Comparison of ENCODE assay signal across 12 cellular contexts in the genomic region with DNA sequence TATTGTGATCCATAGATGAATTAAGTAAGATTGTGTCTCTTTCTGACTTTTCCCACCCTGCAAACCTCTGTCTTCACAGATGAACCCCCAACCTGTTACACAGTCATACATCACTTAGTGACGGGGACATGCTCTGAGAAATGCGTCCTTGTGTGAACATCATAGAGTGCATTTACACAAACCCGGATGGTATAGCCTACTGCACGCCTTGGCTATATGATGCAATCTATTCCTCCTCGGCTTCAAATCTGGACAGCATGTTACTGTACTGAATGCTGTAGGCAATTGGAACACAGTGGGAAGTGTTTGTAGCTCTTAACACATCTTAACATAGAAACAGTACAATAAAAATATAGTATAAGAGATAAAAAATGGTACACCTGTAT. TPM values are rescaled to one million over a fixed set of nuclear protein-coding genes. Genes with fewer than 3 reads are reported as not detected.
DNase-seq lines count a peak whose midpoint lies in the region; ATAC-seq and TF ChIP-seq lines count a peak whose summit lies in the region.
"Had no signal": no experiment of that assay in that cellular context is flagged by ENCODE, and none has a peak within 500 bp of the region (broad histone marks: within the 10 kb centered on the region; RNA-seq: fewer than 3 reads in every experiment).

No MANE protein-coding gene starts in this region.

- peak overlapping the region; percentile 100 for H3K27ac Mint-ChIP-seq in CD4-positive, alpha-beta T cell
- peak overlapping the region; percentile 64 for H3K27ac Mint-ChIP-seq in activated CD8-positive, alpha-beta T cell treated with anti-CD3 and anti-CD28 coated beads, Interleukin-2, amount 10 ng/mL, durations not matched to agents 7 days and 5 days
- H3K27ac Mint-ChIP-seq: nephron progenitor cell had no signal

- no peaks in the 10 kb centered on the region for H3K36me3 Mint-ChIP-seq in CD4-positive, alpha-beta T cell (ENCODE audit: low read depth)
- H3K36me3 Mint-ChIP-seq in activated CD8-positive, alpha-beta T cell treated with anti-CD3 and anti-CD28 coated beads, Interleukin-2, amount 10 ng/mL, durations not matched to agents 7 days and 5 days (ENCODE audit: low read depth), result peaks cover 2% of the 10 kb centered on the region

- no peaks in the 10 kb centered on the region for H3K27me3 Mint-ChIP-seq in CD4-positive, alpha-beta T cell
- H3K27me3 Mint-ChIP-seq in activated CD8-positive, alpha-beta T cell treated with anti-CD3 and anti-CD28 coated beads, Interleukin-2, amount 10 ng/mL, durations not matched to agents 7 days and 5 days (ENCODE audit: low read depth), result no peaks in the 10 kb centered on the region

- no peaks in the 10 kb centered on the region for H3K9me3 ChIP-seq in CD4-positive, alpha-beta T cell (ENCODE audit: control insufficient read depth, low read length)
- H3K9me3 ChIP-seq: BE2C, heart right ventricle had no signal

- H3K4me3 Mint-ChIP-seq in CD4-positive, alpha-beta T cell, result peak overlapping the region; percentile 94
- H3K4me3 Mint-ChIP-seq in activated CD8-positive, alpha-beta T cell treated with anti-CD3 and anti-CD28 coated beads, Interleukin-2, amount 10 ng/mL, durations not matched to agents 7 days and 5 days, result peak overlapping the region; percentile 86
- H3K4me3 Mint-ChIP-seq: nephron progenitor cell had no signal

- no peak for TF ChIP-seq CTCF in CD4-positive, alpha-beta T cell (IDR thresholded peaks at IDR 0.05)

- POLR2A ChIA-PET in CD4-positive, alpha-beta T cell (lab: Charles Lee), result interaction anchor here (0.6 to 3.3 kb wide), 7 partner anchors 8 to 1429 kb away, joined by 3 to 54 read pairs (median 4); partner anchors contain the start of gene TESPA1
- POLR2A ChIA-PET in activated CD8-positive, alpha-beta T cell treated with anti-CD3 and anti-CD28 coated beads, Interleukin-2, amount 10 ng/mL, durations not matched to agents 7 days and 5 days (lab: Charles Lee), result interaction anchor here (1.3 to 3.0 kb wide), 4 partner anchors 8 to 738 kb away, joined by 3 to 15 read pairs (median 10); partner anchors contain the start of gene TESPA1

- CTCF ChIA-PET in CD4-positive, alpha-beta T cell (lab: Charles Lee), result interaction anchor here (0.7 to 11.2 kb wide), 11 partner anchors 9 to 289 kb away, joined by 3 to 182 read pairs (median 5); partner anchors contain the start of gene MUCL1
- CTCF ChIA-PET in activated CD8-positive, alpha-beta T cell treated with anti-CD3 and anti-CD28 coated beads, Interleukin-2, amount 10 ng/mL, durations not matched to agents 7 days and 5 days (lab: Charles Lee), result interaction anchor here (0.8 to 19.3 kb wide), 24 partner anchors 8 to 290 kb away, joined by 3 to 884 read pairs (median 12); partner anchors contain the start of genes MUCL1 and TESPA1

- H3K9me3 Mint-ChIP-seq in CD4-positive, alpha-beta T cell, result no peaks in the 10 kb centered on the region
- no peaks in the 10 kb centered on the region for H3K9me3 Mint-ChIP-seq in activated CD8-positive, alpha-beta T cell treated with anti-CD3 and anti-CD28 coated beads, Interleukin-2, amount 10 ng/mL, durations not matched to agents 7 days and 5 days (ENCODE audit: insufficient read depth)
- H3K9me3 Mint-ChIP-seq: nephron progenitor cell had no signal

- H3K27ac ChIP-seq in CD4-positive, alpha-beta T cell (ENCODE audit: low read depth, low read length), result peak overlapping the region; percentile 54
- H3K27ac ChIP-seq: coronary artery had no signal

- intact Hi-C loops in CD4-positive, alpha-beta T cell (cut with DNase I, micrococcal nuclease), result loop anchor here (2.0 to 10.0 kb wide), 6 partner anchors 35 to 397 kb away; partner anchors contain the start of gene MUCL1 (in 1 of the 2)

- H3K27me3 ChIP-seq in CD4-positive, alpha-beta T cell (ENCODE audit: control insufficient read depth, insufficient read depth, low read length), result no peaks in the 10 kb centered on the region
- H3K27me3 ChIP-seq: BE2C had no signal

- DNase-seq in CD4-positive, alpha-beta T cell, result no peak
- DNase-seq in activated CD8-positive, alpha-beta T cell treated with anti-CD3 and anti-CD28 coated beads, Interleukin-2, amount 10 ng/mL, durations not matched to agents 7 days and 5 days, result no peak
- no peak for DNase-seq in NCI-H2196 treated with DMSO at 0.1 percent for 48 hours (lab: John Stamatoyannopoulos, UW; ENCODE audit: unreplicated experiment)
- DNase-seq in kidney tubule cell (ENCODE audit: low spot score), result no peak
- DNase-seq in NCI-H1105 treated with DMSO at 0.1 percent for 48 hours (lab: John Stamatoyannopoulos, UW), result no peak
- DNase-seq in NCI-H1092 treated with DMSO at 0.1 percent for 48 hours (lab: John Stamatoyannopoulos, UW), result no peak
- DNase-seq: BE2C, heart right ventricle, nephron progenitor cell had no signal

- peaks cover 61% of the 10 kb centered on the region for H3K4me1 Mint-ChIP-seq in CD4-positive, alpha-beta T cell (ENCODE audit: low read depth)
- peaks cover 41% of the 10 kb centered on the region for H3K4me1 Mint-ChIP-seq in activated CD8-positive, alpha-beta T cell treated with anti-CD3 and anti-CD28 coated beads, Interleukin-2, amount 10 ng/mL, durations not matched to agents 7 days and 5 days (ENCODE audit: low read depth)

- ATAC-seq in CD4-positive, alpha-beta T cell (ENCODE audit: poor library complexity), result peak; percentile 45
- ATAC-seq in GM19035 (IDR thresholded peaks at IDR 0.05; ENCODE audit: unreplicated experiment) (peak; percentile 32), HG03060 (IDR thresholded peaks at IDR 0.05; ENCODE audit: low read depth, unreplicated experiment) (peak; percentile 17)
- ATAC-seq in activated CD8-positive, alpha-beta T cell treated with anti-CD3 and anti-CD28 coated beads, Interleukin-2, amount 10 ng/mL, durations not matched to agents 7 days and 5 days, result peak; percentile 26
- ATAC-seq: heart right ventricle had no signal

RNA-seq across cellular contexts. Expression of gene TESPA1, which starts 7.4 kb away (rescaled TPM):
- total RNA-seq in CD4-positive, alpha-beta T cell, result 10 to 100 TPM; 96.3 to 98.2 TPM
- total RNA-seq in activated CD8-positive, alpha-beta T cell treated with anti-CD3 and anti-CD28 coated beads, Interleukin-2, amount 10 ng/mL, durations not matched to agents 7 days and 5 days, result 10 to 100 TPM; 81.0 to 84.6 TPM

RNA-seq across cellular contexts. Expression of gene NEUROD4, which starts 27.8 kb away (rescaled TPM):
- total RNA-seq in CD4-positive, alpha-beta T cell, result not detected
- not detected for total RNA-seq in activated CD8-positive, alpha-beta T cell treated with anti-CD3 and anti-CD28 coated beads, Interleukin-2, amount 10 ng/mL, durations not matched to agents 7 days and 5 days
- total RNA-seq: heart right ventricle had no signal
